In the genomic region with DNA sequence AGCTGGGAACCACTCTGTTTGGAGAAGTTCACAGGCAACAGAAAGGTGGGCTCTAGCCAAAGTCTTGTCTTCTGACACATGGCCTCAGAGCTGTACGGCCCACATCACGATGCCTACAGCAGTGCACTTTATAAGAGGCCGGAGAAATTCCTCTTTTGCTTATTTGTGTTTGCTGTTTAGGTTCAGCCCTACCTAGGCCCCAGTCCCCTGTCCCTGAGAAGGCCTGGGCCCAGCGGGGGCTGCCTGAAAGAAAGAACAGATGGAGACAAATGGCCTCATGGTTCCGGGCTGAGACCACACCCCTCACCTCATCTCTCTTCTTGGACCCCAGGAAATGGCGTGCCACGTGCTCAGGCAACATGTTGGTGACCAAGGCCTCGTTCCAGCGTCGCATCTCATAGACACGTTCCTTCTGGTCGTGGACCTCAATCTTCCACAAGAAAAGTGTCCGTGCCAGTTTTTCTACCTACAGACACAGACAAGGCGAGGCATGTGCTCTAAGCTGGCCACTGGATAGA, we compare ENCODE assay signal across 32 cellular contexts. TPM values are rescaled to one million over a fixed set of nuclear protein-coding genes. Genes with fewer than 3 reads are reported as not detected.
DNase-seq lines count a peak whose midpoint lies in the region; FAIRE-seq and TF ChIP-seq lines count a peak whose summit lies in the region.
"Had no signal": no experiment of that assay in that cellular context is flagged by ENCODE, and none has a peak within 500 bp of the region (broad histone marks: within the 10 kb centered on the region; RNA-seq: fewer than 3 reads in every experiment).

No MANE protein-coding gene starts in this region.

- H3K4ac ChIP-seq in H1 (replicated peaks; ENCODE audit: insufficient read length, low read depth, low read length), result no peak overlapping the region
- H3K4ac ChIP-seq in trophoblast cell (ENCODE audit: low read depth, low read length), result no peak overlapping the region

- no peak overlapping the region for H3K27ac ChIP-seq in H1 (ENCODE audit: low read depth, low read length)
- H3K27ac ChIP-seq in trophoblast cell (ENCODE audit: low read depth, low read length), result no peak overlapping the region
- H3K27ac ChIP-seq in transverse colon, result no peak overlapping the region
- no peak overlapping the region for H3K27ac ChIP-seq in SJCRH30
- H3K27ac ChIP-seq: heart right ventricle, neural progenitor cell, thyroid gland had no signal

- H3K36me3 ChIP-seq in H1 (ENCODE audit: control insufficient read depth in 2 of 4, insufficient read depth in 4 of 4, low read length in 3 of 4) (peaks cover 7 to 42% (median 32%) of the 10 kb centered on the region in 4 experiments), trophoblast cell (ENCODE audit: control insufficient read depth in 1 of 2, insufficient read depth in 2 of 2, low read length in 2 of 2) (peaks cover 29 to 30% of the 10 kb centered on the region in 2 experiments), transverse colon (peaks cover 0 to 8% (median 0%) of the 10 kb centered on the region in 4 donors), SJCRH30 (peaks cover 66% of the 10 kb centered on the region)
- H3K36me3 ChIP-seq: neural progenitor cell had no signal

- H2BK5ac ChIP-seq in H1 (ENCODE audit: low read depth, low read length) (peak overlapping the region; percentile 15; the same call in 1 of the 2 replicates), trophoblast cell (ENCODE audit: low read depth, low read length, poor library complexity) (no peak overlapping the region)

- H3K18ac ChIP-seq in H1 (ENCODE audit: extremely low read depth, low read length) (no peak overlapping the region), trophoblast cell (ENCODE audit: low read length) (no peak overlapping the region)

- no peak overlapping the region for H4K8ac ChIP-seq in H1 (ENCODE audit: extremely low read depth, insufficient read depth, low read length)
- no peak overlapping the region for H4K8ac ChIP-seq in trophoblast cell (ENCODE audit: low read depth, low read length)

- H3K14ac ChIP-seq in H1 (ENCODE audit: insufficient read length) (no peak overlapping the region), trophoblast cell (ENCODE audit: low read length) (no peak overlapping the region)

- no peak overlapping the region for H3K56ac ChIP-seq in H1 (replicated peaks; ENCODE audit: insufficient read length, low read depth, low read length)

- TF ChIP-seq CTCF in D721Med (IDR thresholded peaks at IDR 0.05; ENCODE audit: insufficient read depth, missing control alignments), result no peak
- TF ChIP-seq CTCF in H1 (IDR thresholded peaks at IDR 0.05; ENCODE audit: control extremely low read depth in 1 of 3, insufficient read depth in 1 of 3, low read depth in 1 of 3, low read length in 3 of 3), result no peak
- no peak for TF ChIP-seq CTCF in transverse colon (IDR thresholded peaks at IDR 0.05)

- H4K20me1 ChIP-seq in H1 (replicated peaks in 1 of 2; ENCODE audit: control insufficient read depth in 1 of 2, insufficient read depth in 2 of 2, low read length in 2 of 2), result peaks cover 3 to 5% of the 10 kb centered on the region in 2 experiments

- no peak overlapping the region for H4K5ac ChIP-seq in H1 (ENCODE audit: insufficient read length, low read depth, low read length)

- peaks cover 3% of the 10 kb centered on the region; the same call in 1 of the 2 replicates for H3K23me2 ChIP-seq in H1 (ENCODE audit: low read depth, low read length)

- CTCF ChIA-PET in H1 (lab: Charles Lee; ENCODE audit: partially characterized antibody), result interaction anchor here (0.9 to 3.2 kb wide), 7 partner anchors 9 to 414 kb away, joined by 3 to 8 read pairs (median 4); no protein-coding TSS in a partner anchor

- H2BK15ac ChIP-seq in H1 (ENCODE audit: low read length), result no peak overlapping the region

- intact Hi-C loops in transverse colon (cut with DNase I; ENCODE audit: low total_unique reads), result no loop called here

- WGBS in H1 (ENCODE audit: extremely low coverage in 1 of 2, insufficient coverage in 1 of 2, insufficient read length in 1 of 2, insufficient replicate concordance in 2 of 2, low coverage in 1 of 2, low lambda C conversion rate in 2 of 2, missing lambda C conversion rate in 1 of 2), 2 experiments, result 96% methylated on average over 14 of the region's 14 CpGs; no CpG with 5 or more reads in 1 of the 2 experiments
- no CpG with 5 or more reads among the region's 14 CpGs for WGBS in trophoblast cell (ENCODE audit: extremely low coverage, insufficient coverage, insufficient read length)
- WGBS in transverse colon (ENCODE audit: low coverage in 1 of 2), 2 donors, result 94 to 100% methylated on average over 6 to 14 of the region's 14 CpGs

- DNase-seq in activated CD8-positive, alpha-beta memory T cell treated with anti-CD3 and anti-CD28 coated beads for 24 hours, result peak; percentile 56
- DNase-seq in activated CD8-positive, alpha-beta memory T cell treated with anti-CD3 and anti-CD28 coated beads, Interleukin-2, amount 50 U/mL, for 4 hours, result no peak
- peak; percentile 17 for DNase-seq in D721Med (ENCODE audit: insufficient read length, low spot score)
- peak in 1 of 2 experiments; percentile 39 for DNase-seq in H1 (ENCODE audit: low read depth in 1 of 2, low spot score in 2 of 2)
- no peak for DNase-seq in trophoblast cell
- DNase-seq in transverse colon, result no peak
- DNase-seq in dedifferentiated amniotic fluid mesenchymal stem cell (ENCODE audit: extremely low spot score), result no peak
- no peak for DNase-seq in SJCRH30
- DNase-seq: activated CD4-positive, alpha-beta memory T cell treated with anti-CD3 and anti-CD28 coated beads for 36 hours; activated naive CD4-positive, alpha-beta T cell treated with Interleukin-2 at 50 U/mL for 16 hours; AML-193; amygdala; CD4-positive, alpha-beta T cell; effector memory CD4-positive, alpha-beta T cell; EL; erythroblast; foreskin fibroblast; heart right ventricle; IMR-90; mammary epithelial cell; NCI-H1092 treated with DMSO at 0.1 percent for 48 hours; NCI-H1930; NCI-H526; posterior cingulate gyrus; SIG-M5; stimulated activated CD4-positive, alpha-beta T cell treated with anti-CD3 and anti-CD28 coated beads, Interleukin-15, amount 100 ng/mL, for 24 hours; stimulated activated naive CD4-positive, alpha-beta T cell treated with Interleukin-2 at 50 U/mL for 16 hours; thyroid gland had no signal

- TF ChIP-seq POLR2A in H1 (IDR thresholded peaks at IDR 0.05; ENCODE audit: control extremely low read depth in 1 of 2, low read depth in 2 of 2, low read length in 2 of 2) (0 out of 3 replicates have a peak, but pooled peaks of 1 of the 2 experiments have one; percentile 26), transverse colon (IDR thresholded peaks at IDR 0.05) (no peak)

- H3K23ac ChIP-seq in H1 (ENCODE audit: insufficient read length) (no peak overlapping the region), trophoblast cell (ENCODE audit: low read length) (no peak overlapping the region)

- H2AFZ ChIP-seq in H1 (ENCODE audit: low read length) (no peak overlapping the region), trophoblast cell (ENCODE audit: insufficient read depth, low read length, poor library complexity) (no peak overlapping the region)
- H2AFZ ChIP-seq: GM23338, neural progenitor cell had no signal

- H3K79me1 ChIP-seq in H1 (ENCODE audit: low read depth, low read length) (peaks cover 3% of the 10 kb centered on the region; the same call in 1 of the 2 replicates), trophoblast cell (ENCODE audit: low read length) (no peaks in the 10 kb centered on the region)

- FAIRE-seq in D721Med (lab: Jason Lieb, UNC) (no peak), H1 (lab: Jason Lieb, UNC) (no peak)
- FAIRE-seq: A204.1, GM12891 had no signal

- no peak overlapping the region for H3K9ac ChIP-seq in H1 (replicated peaks in 1 of 4; ENCODE audit: extremely low read depth in 1 of 4, low read depth in 3 of 4, low read length in 3 of 4)
- no peak overlapping the region for H3K9ac ChIP-seq in trophoblast cell (ENCODE audit: low read length)
- H3K9ac ChIP-seq: neural progenitor cell had no signal

- POLR2A ChIA-PET in H1 (lab: Charles Lee; ENCODE audit: partially characterized antibody), result interaction anchor here (1.3 to 1.5 kb wide), 2 partner anchors 9 to 25 kb away, joined by 3 to 5 read pairs; no protein-coding TSS in a partner anchor

- H3K4me1 ChIP-seq in H1 (replicated peaks in 1 of 4; ENCODE audit: control insufficient read depth in 3 of 4, insufficient read depth in 4 of 4, low read length in 3 of 4) (peaks cover 15 to 35% (median 25%) of the 10 kb centered on the region in 4 experiments), trophoblast cell (ENCODE audit: control insufficient read depth in 1 of 2, insufficient read depth in 2 of 2, low read length in 2 of 2) (no peaks in the 10 kb centered on the region), transverse colon (peaks cover 3 to 5% (median 5%) of the 10 kb centered on the region in 4 donors), SJCRH30 (peaks cover 19% of the 10 kb centered on the region; the same call in 1 of the 2 replicates)

- H2BK12ac ChIP-seq in H1 (ENCODE audit: low read depth, low read length) (no peak overlapping the region), trophoblast cell (ENCODE audit: low read length) (no peak overlapping the region)

- H2BK120ac ChIP-seq in H1 (replicated peaks; ENCODE audit: low read depth, low read length) (no peak overlapping the region), trophoblast cell (ENCODE audit: insufficient read depth, low read length, poor library complexity) (no peak overlapping the region)

- no peak for TF ChIP-seq EP300 in H1 (IDR thresholded peaks at IDR 0.05; ENCODE audit: borderline replicate concordance in 1 of 2, low read depth in 2 of 2, low read length in 2 of 2)
- no peak for TF ChIP-seq EP300 in transverse colon (IDR thresholded peaks at IDR 0.05; ENCODE audit: low read depth)

- H3K4me2 ChIP-seq in H1 (ENCODE audit: insufficient read depth in 1 of 2, low read depth in 2 of 2, low read length in 2 of 2), result no peak overlapping the region
- no peak overlapping the region for H3K4me2 ChIP-seq in trophoblast cell (ENCODE audit: low read length)
- H3K4me2 ChIP-seq: GM23338, neural progenitor cell had no signal

- no peaks in the 10 kb centered on the region for H3K79me2 ChIP-seq in H1 (ENCODE audit: control insufficient read depth in 1 of 2, insufficient read depth in 2 of 2, low read length in 2 of 2)
- H3K79me2 ChIP-seq in trophoblast cell (ENCODE audit: control insufficient read depth, insufficient read depth, low read length, poor library complexity), result no peaks in the 10 kb centered on the region

- H2BK20ac ChIP-seq in H1 (ENCODE audit: low read length), result no peak overlapping the region

- 0 out of 4 replicates have a peak, but pooled peaks cover 0 to 3% of the 10 kb centered on the region in 2 experiments for H3K9me3 ChIP-seq in H1 (ENCODE audit: insufficient read depth in 2 of 2, low read depth in 1 of 2, low read length in 1 of 2)
- H3K9me3 ChIP-seq in trophoblast cell (ENCODE audit: insufficient read depth, low read depth, low read length), result no peaks in the 10 kb centered on the region
- no peaks in the 10 kb centered on the region for H3K9me3 ChIP-seq in transverse colon
- no peaks in the 10 kb centered on the region for H3K9me3 ChIP-seq in SJCRH30 (replicated peaks)
- H3K9me3 ChIP-seq: heart right ventricle, thyroid gland had no signal

- in situ Hi-C loops in transverse colon (cut with MboI; ENCODE audit: low pct_ligation_motif_present in 1 of 4, low pct_unique_long_range_greater_than_20kb in 1 of 4, low sequenced_read_pairs in 3 of 4), result loop anchor here in 3 of 4 donors (5.0 to 10.0 kb wide), 2 partner anchors 409 to 417 kb away; no protein-coding TSS in a partner anchor

- H2AK5ac ChIP-seq in H1 (ENCODE audit: low read depth, low read length) (peak overlapping the region; percentile 93), trophoblast cell (ENCODE audit: low read length) (no peak overlapping the region)

- H4K91ac ChIP-seq in H1 (replicated peaks; ENCODE audit: insufficient read length, low read length) (no peak overlapping the region), trophoblast cell (ENCODE audit: low read depth, low read length) (no peak overlapping the region)

- H3K4me3 ChIP-seq in H1 (ENCODE audit: extremely low read depth in 1 of 4, insufficient read depth in 2 of 4, low read depth in 3 of 4, low read length in 4 of 4), result no peak overlapping the region
- H3K4me3 ChIP-seq in trophoblast cell (ENCODE audit: low read depth, low read length), result no peak overlapping the region
- no peak overlapping the region for H3K4me3 ChIP-seq in transverse colon
- no peak overlapping the region for H3K4me3 ChIP-seq in SJCRH30
- H3K4me3 ChIP-seq: GM23338, heart right ventricle, neural progenitor cell, thyroid gland had no signal

- TF ChIP-seq RAD21 in H1 (IDR thresholded peaks at IDR 0.05 in 1 of 2, conservative IDR thresholded peaks at IDR 0.05 in 1 of 2; ENCODE audit: low read depth in 2 of 2, low read length in 2 of 2), result no peak

- H3K27me3 ChIP-seq in H1 (replicated peaks in 1 of 4; ENCODE audit: control insufficient read depth in 3 of 4, extremely low read depth in 1 of 4, insufficient read depth in 3 of 4, low read length in 3 of 4), result no peaks in the 10 kb centered on the region
- H3K27me3 ChIP-seq in trophoblast cell (ENCODE audit: insufficient read depth, low read length), result no peaks in the 10 kb centered on the region
- no peaks in the 10 kb centered on the region for H3K27me3 ChIP-seq in transverse colon
- no peaks in the 10 kb centered on the region for H3K27me3 ChIP-seq in SJCRH30
- H3K27me3 ChIP-seq: heart right ventricle, neural progenitor cell, thyroid gland had no signal

- peak overlapping the region; percentile 43 for H4K12ac ChIP-seq in trophoblast cell (ENCODE audit: low read depth, low read length)

RNA-seq across cellular contexts. Expression of gene CENPO, which starts 30.9 kb away (rescaled TPM):
- 46.3 and 47.0 TPM in 2 replicates for total RNA-seq in H1 (2021; fragmentation: NEBNext Ultra II Directional; extraction: Animal tissue kit (Norgen Biotek cat#: 25700))
- polyA plus RNA-seq in H1 (2011; rRNA removed), result 34.4 and 36.1 TPM in 2 replicates
- 40.9 TPM for polyA plus RNA-seq in H1 (2011; cell fraction: cytosol; rRNA removed)
- polyA plus RNA-seq in H1 (2011; cell fraction: nucleus; rRNA removed), result 61.8 TPM
- polyA plus RNA-seq in H1 (2012, experiment 1 of 2), result 34.0 to 45.9 TPM (median 38.7 TPM) in 4 replicates
- 25.7 TPM for polyA plus RNA-seq in H1 (2012, experiment 2 of 2)
- 24.5 TPM for polyA plus RNA-seq in H1 (2013, experiment 1 of 2)
- 24.1 TPM for polyA plus RNA-seq in H1 (2013, experiment 2 of 2)
- polyA minus RNA-seq in H1 (2011; rRNA and poly(A)+ RNA removed), result 82.8 and 83.4 TPM in 2 replicates
- 34.1 TPM for polyA minus RNA-seq in H1 (2011; cell fraction: cytosol; rRNA and poly(A)+ RNA removed)
- 86.2 TPM for polyA minus RNA-seq in H1 (2011; cell fraction: nucleus; rRNA and poly(A)+ RNA removed)
- polyA plus RNA-seq in trophoblast cell (2013), result 24.4 and 24.5 TPM in 2 replicates
- 10 to 100 TPM in 2 of 4 donors, 1 to 10 TPM in 2; 6.0 to 13.8 (median 9.6) TPM for total RNA-seq in transverse colon
- 105 and 129 TPM in 2 replicates for total RNA-seq in SJCRH30 (2014; rRNA removed; shearing (Covaris generic))

RNA-seq across cellular contexts. Expression of gene PTRHD1, which starts 30.9 kb away (rescaled TPM):
- 46.2 and 48.6 TPM in 2 replicates for total RNA-seq in H1 (2021; fragmentation: NEBNext Ultra II Directional; extraction: Animal tissue kit (Norgen Biotek cat#: 25700))
- 91.9 and 101 TPM in 2 replicates for polyA plus RNA-seq in H1 (2011; rRNA removed)
- 80.9 TPM for polyA plus RNA-seq in H1 (2011; cell fraction: cytosol; rRNA removed)
- 58.7 TPM for polyA plus RNA-seq in H1 (2011; cell fraction: nucleus; rRNA removed)
- 72.5 to 81.1 TPM (median 75.3 TPM) in 4 replicates for polyA plus RNA-seq in H1 (2012, experiment 1 of 2)
- polyA plus RNA-seq in H1 (2012, experiment 2 of 2), result 52.9 TPM
- polyA plus RNA-seq in H1 (2013, experiment 1 of 2), result 89.7 TPM
- 84.1 TPM for polyA plus RNA-seq in H1 (2013, experiment 2 of 2)
- polyA minus RNA-seq in H1 (2011; rRNA and poly(A)+ RNA removed), result 18.9 and 21.6 TPM in 2 replicates
- 12.1 TPM for polyA minus RNA-seq in H1 (2011; cell fraction: cytosol; rRNA and poly(A)+ RNA removed)
- polyA minus RNA-seq in H1 (2011; cell fraction: nucleus; rRNA and poly(A)+ RNA removed), result 22.8 TPM
- polyA plus RNA-seq in trophoblast cell (2013), result 43.4 and 50.7 TPM in 2 replicates
- 10 to 100 TPM; 30.6 to 50.9 (median 40.5) TPM for total RNA-seq in transverse colon
- 56.3 and 56.9 TPM in 2 replicates for total RNA-seq in SJCRH30 (2014; rRNA removed; shearing (Covaris generic))

Comparison
In these comparisons a context has a peak if more than half of its experiments do, and no peak if none do; other contexts are left out.
1. DNase-seq: peak in activated CD8-positive, alpha-beta memory T cell treated with anti-CD3 and anti-CD28 coated beads for 24 hours (single experiment) and D721Med (single experiment); none in activated CD8-positive, alpha-beta memory T cell treated with anti-CD3 and anti-CD28 coated beads, Interleukin-2, amount 50 U/mL, for 4 hours (single experiment), trophoblast cell (0 of 2), transverse colon (single experiment), dedifferentiated amniotic fluid mesenchymal stem cell (single experiment) and SJCRH30 (0 of 2).